9 cellular contexts compared by ENCODE assay signal in genomic region chr7:87538052-87538451, GRCh38.
"Had no signal": no experiment of that assay in that cellular context is flagged by ENCODE, and none has a peak within 500 bp of the region (broad histone marks: within the 10 kb centered on the region; RNA-seq: fewer than 3 reads in every experiment).

No MANE protein-coding gene starts in this region.

- H3K4me1 ChIP-seq: HAP-1 had no signal

- H3K27ac ChIP-seq: GM23248, HL-60 had no signal

- H3K9me3 ChIP-seq: HAP-1 had no signal

- H3K9ac ChIP-seq: GM23248 had no signal

- H3K36me3 ChIP-seq: HAP-1 had no signal

- ATAC-seq: HCT116, K562 had no signal

- FAIRE-seq: K562 had no signal

- DNase-seq: GM23248, GOT3, H7, HFFc6, IMR-90 had no signal

- H3K4me3 ChIP-seq: GM23248, HAP-1, K562 had no signal
